In the genomic region with DNA sequence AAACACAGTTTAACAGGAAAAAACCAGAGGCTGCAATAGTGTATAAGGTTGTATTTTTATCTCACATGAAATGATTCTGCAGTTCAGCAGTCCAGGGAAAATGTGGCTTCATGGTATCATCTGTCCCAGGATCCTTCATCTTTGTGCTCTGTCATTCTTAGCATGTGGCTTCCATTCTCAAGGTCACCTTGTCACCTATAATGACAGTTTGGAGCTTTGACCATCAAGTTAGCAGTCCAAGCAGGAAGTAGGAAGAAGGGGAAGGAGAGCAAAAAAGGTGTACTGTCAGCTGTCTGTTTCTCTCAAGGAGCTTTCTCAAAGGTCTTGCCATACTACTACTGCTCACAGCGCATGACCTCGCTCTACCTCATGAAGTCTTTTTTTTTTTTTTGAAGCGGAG, we compare ENCODE assay signal across 1 cellular context.
TF ChIP-seq lines count a peak whose summit lies in the region.

No MANE protein-coding gene starts in this region.

TF ChIP-seq in WTC11, 78 proteins besides CTCF, POLR2A, EP300 and RAD21 (continued from another document):
- no peak for TF ChIP-seq ERG (CRISPR knock-in tag; IDR thresholded peaks at IDR 0.05)
- no peak for TF ChIP-seq ZNF263 (CRISPR knock-in tag; IDR thresholded peaks at IDR 0.05; ENCODE audit: low read depth)
- no peak for TF ChIP-seq NFATC4 (CRISPR knock-in tag; IDR thresholded peaks at IDR 0.05)
- no peak for TF ChIP-seq ZNF512 (CRISPR knock-in tag; IDR thresholded peaks at IDR 0.05; ENCODE audit: borderline replicate concordance)
